12 cellular contexts compared by ENCODE assay signal in the genomic region with DNA sequence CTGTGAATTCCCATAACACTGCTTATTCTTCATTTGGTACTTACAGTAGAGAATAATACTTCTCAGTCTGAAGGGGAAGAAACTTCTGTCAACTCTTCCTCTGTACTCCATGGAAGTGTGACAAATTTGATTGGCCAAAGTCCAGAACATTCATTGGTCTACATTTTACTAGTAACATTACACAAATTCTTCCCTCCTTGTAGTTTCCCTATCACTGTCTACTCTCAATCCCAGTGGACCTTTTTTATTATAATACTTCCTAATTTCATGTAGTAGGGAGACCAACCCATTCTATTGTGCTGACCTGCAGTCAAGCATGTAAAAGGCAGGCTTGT.
DNase-seq lines count a peak whose midpoint lies in the region; ATAC-seq and TF ChIP-seq lines count a peak whose summit lies in the region.
"Had no signal": no experiment of that assay in that cellular context is flagged by ENCODE, and none has a peak within 500 bp of the region (broad histone marks: within the 10 kb centered on the region; RNA-seq: fewer than 3 reads in every experiment).

No MANE protein-coding gene starts in this region.

- no peak for TF ChIP-seq CTCF in VCaP (conservative IDR thresholded peaks at IDR 0.05)

- H3K36me3 ChIP-seq in BLaER1 treated with 17β-estradiol and CSF1 and Interleukin-3, amounts not matched to agents 10 nM and 100 nM: peaks cover 0 to 15% (median 2%) of the 10 kb centered on the region in 11 experiments; a peak in 9 of 22 replicates
- H3K36me3 ChIP-seq: HAP-1 had no signal

- peaks cover 4 to 32% (median 25%) of the 10 kb centered on the region in 10 experiments; a peak in 15 of 20 replicates for H3K4me1 ChIP-seq in BLaER1 treated with 17β-estradiol and CSF1 and Interleukin-3, amounts not matched to agents 10 nM and 100 nM
- H3K4me1 ChIP-seq: foreskin keratinocyte had no signal

- H3K4me3 ChIP-seq in BLaER1 treated with 17β-estradiol and CSF1 and Interleukin-3, amounts not matched to agents 10 nM and 100 nM: no peak overlapping the region
- H3K4me3 ChIP-seq: HAP-1 had no signal

- no peaks in the 10 kb centered on the region for H3K27me3 ChIP-seq in BLaER1 treated with 17β-estradiol and CSF1 and Interleukin-3, amounts not matched to agents 10 nM and 100 nM
- H3K27me3 ChIP-seq: foreskin keratinocyte had no signal

- H3K9ac ChIP-seq in BLaER1 treated with 17β-estradiol and CSF1 and Interleukin-3, amounts not matched to agents 10 nM and 100 nM: no peak overlapping the region

- no peaks in the 10 kb centered on the region for H4K20me1 ChIP-seq in BLaER1 treated with 17β-estradiol and CSF1 and Interleukin-3, amounts not matched to agents 10 nM and 100 nM

- peak overlapping the region in 8 of 11 experiments; percentile 12 to 64 (median 47); a peak in 13 of 22 replicates for H3K4me2 ChIP-seq in BLaER1 treated with 17β-estradiol and CSF1 and Interleukin-3, amounts not matched to agents 10 nM and 100 nM

- peak; percentile 10 for ATAC-seq in HG02759 (IDR thresholded peaks at IDR 0.05; ENCODE audit: unreplicated experiment)
- no peak for ATAC-seq in HG03175 (IDR thresholded peaks at IDR 0.05; ENCODE audit: unreplicated experiment)
- no peak for ATAC-seq in GM18907 (IDR thresholded peaks at IDR 0.05; ENCODE audit: unreplicated experiment)

- peak overlapping the region in 3 of 11 experiments; percentile 6 to 34 (median 30); a peak in 1 of 22 replicates for H3K27ac ChIP-seq in BLaER1 treated with 17β-estradiol and CSF1 and Interleukin-3, amounts not matched to agents 10 nM and 100 nM
- H3K27ac ChIP-seq in VCaP: peak overlapping the region; percentile 23
- H3K27ac ChIP-seq: C4-2B, foreskin keratinocyte had no signal

- peak; percentile 75 for DNase-seq in foreskin melanocyte
- no peak for DNase-seq in SKM-1 (lab: John Stamatoyannopoulos, UW; ENCODE audit: unreplicated experiment)
- no peak for DNase-seq in stimulated activated naive CD4-positive, alpha-beta T cell treated with Interleukin-2 at 50 U/mL for 16 hours (lab: John Stamatoyannopoulos, UW)
- DNase-seq: SIG-M5 had no signal

- H3K9me3 ChIP-seq in BLaER1 treated with 17β-estradiol and CSF1 and Interleukin-3, amounts not matched to agents 10 nM and 100 nM (replicated peaks in 1 of 11): no peaks in the 10 kb centered on the region
- H3K9me3 ChIP-seq: HAP-1 had no signal
